ENCODE assay signal across 1 cellular context in genomic region chr16:24538756-24539294, GRCh38.
TF ChIP-seq lines count a peak whose summit lies in the region.

No MANE protein-coding gene starts in this region.

TF ChIP-seq in K562, 482 proteins besides CTCF, POLR2A, EP300 and RAD21 (continued from another document):
- TF ChIP-seq THRB (CRISPR knock-in tag; conservative IDR thresholded peaks at IDR 0.05) (no peak), SMARCA5 (IDR thresholded peaks at IDR 0.05) (peak; percentile 75; the same call in 1 of the 2 replicates), C11orf30 (IDR thresholded peaks at IDR 0.05; ENCODE audit: low read depth) (no peak), TSHZ1 (CRISPR knock-in tag; IDR thresholded peaks at IDR 0.05) (no peak), HOXB6 (CRISPR knock-in tag; IDR thresholded peaks at IDR 0.05; ENCODE audit: borderline replicate concordance) (no peak), MYC (IDR thresholded peaks at IDR 0.05; ENCODE audit: low read depth, low read length) (no peak), MYC (CRISPR knock-in tag; IDR thresholded peaks at IDR 0.05; ENCODE audit: borderline replicate concordance, low read depth) (no peak), SRSF1 (IDR thresholded peaks at IDR 0.05; ENCODE audit: low read depth, low read length) (no peak), SAFB2 (IDR thresholded peaks at IDR 0.05; ENCODE audit: borderline replicate concordance, low read depth, low read length, severe bottlenecking) (no peak), TARDBP (IDR thresholded peaks at IDR 0.05) (no peak), ATF3 (IDR thresholded peaks at IDR 0.05) (no peak), ATF3 (CRISPR knock-in tag; conservative IDR thresholded peaks at IDR 0.05) (no peak; the same call in 1 of the 2 replicates), HCFC1 (IDR thresholded peaks at IDR 0.05; ENCODE audit: low read depth, low read length) (no peak), CSDE1 (IDR thresholded peaks at IDR 0.05) (peak in 1 of 2 experiments; percentile 55; a peak in 1 of 4 replicates), SOX6 (IDR thresholded peaks at IDR 0.05) (no peak), ZNF695 (CRISPR knock-in tag; IDR thresholded peaks at IDR 0.05) (no peak), ZNF253 (CRISPR knock-in tag; conservative IDR thresholded peaks at IDR 0.05) (no peak), SNIP1 (IDR thresholded peaks at IDR 0.05; ENCODE audit: low read depth) (no peak), ZNF57 (CRISPR knock-in tag; IDR thresholded peaks at IDR 0.05) (no peak), MCM7 (IDR thresholded peaks at IDR 0.05) (no peak), HDAC3 (IDR thresholded peaks at IDR 0.05; ENCODE audit: borderline replicate concordance, partially characterized antibody) (no peak), ILK (tag; IDR thresholded peaks at IDR 0.05; ENCODE audit: borderline replicate concordance, low read depth) (no peak), MEIS2 (IDR thresholded peaks at IDR 0.05; ENCODE audit: partially characterized antibody) (peak; percentile 50), HNRNPK (IDR thresholded peaks at IDR 0.05; ENCODE audit: low read depth, low read length, poor library complexity, severe bottlenecking) (no peak), THRAP3 (IDR thresholded peaks at IDR 0.05; ENCODE audit: borderline replicate concordance) (no peak), TAL1 (IDR thresholded peaks at IDR 0.05) (peak; percentile 45), SRSF7 (optimal IDR thresholded peaks at IDR 0.05; ENCODE audit: low read depth, low read length) (no peak)
